ENCODE assay signal across 17 cellular contexts in the genomic region with DNA sequence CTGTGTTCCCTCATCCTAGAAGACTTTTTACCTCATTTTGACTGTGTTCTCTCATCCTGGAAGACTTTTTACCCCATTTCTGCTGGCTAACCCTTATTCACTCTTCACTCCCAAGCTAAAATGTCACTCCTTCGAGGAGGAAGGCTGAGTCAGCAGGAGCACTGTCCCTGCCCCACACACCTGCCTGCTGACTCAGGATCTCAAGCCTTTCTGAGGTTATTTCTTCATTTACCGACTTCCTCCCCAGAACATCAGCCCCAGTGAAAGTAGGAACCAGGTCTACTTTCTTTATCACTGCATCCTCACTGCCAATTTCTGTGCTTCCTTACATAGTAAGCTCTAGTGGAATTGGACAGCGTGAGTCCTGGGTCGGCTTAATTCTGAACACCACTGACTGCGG.
DNase-seq lines count a peak whose midpoint lies in the region; ATAC-seq, FAIRE-seq and TF ChIP-seq lines count a peak whose summit lies in the region.
"Had no signal": no experiment of that assay in that cellular context is flagged by ENCODE, and none has a peak within 500 bp of the region (broad histone marks: within the 10 kb centered on the region; RNA-seq: fewer than 3 reads in every experiment).

No MANE protein-coding gene starts in this region.

- H3K27me3 ChIP-seq in HepG2 (ENCODE audit: control insufficient read depth in 1 of 2, insufficient read depth in 2 of 2, low read length in 2 of 2) (no peaks in the 10 kb centered on the region; a peak in 1 of 5 replicates), right lobe of liver (no peaks in the 10 kb centered on the region), A673 (replicated peaks; ENCODE audit: insufficient read depth, low read depth, low read length, poor library complexity) (no peaks in the 10 kb centered on the region)

- no peak overlapping the region for H3K9ac ChIP-seq in HepG2 (ENCODE audit: insufficient read depth, low read depth, low read length)

- ATAC-seq in HepG2 (no peak), right lobe of liver (no peak), HG02970 (IDR thresholded peaks at IDR 0.05; ENCODE audit: low FRiP score, unreplicated experiment) (no peak), HG02571 (IDR thresholded peaks at IDR 0.05; ENCODE audit: unreplicated experiment) (no peak)

- DNase-seq in HepG2 (ENCODE audit: low spot score) (no peak), right lobe of liver (no peak), RPMI8226 (peak; percentile 48), medulla oblongata (ENCODE audit: extremely low spot score) (peak; percentile 32), D721Med (ENCODE audit: insufficient read length, low spot score) (no peak), A673 (ENCODE audit: low spot score) (no peak)
- DNase-seq: 8988T; ACHN; Caco-2; CD4-positive, alpha-beta T cell; DMS79 treated with DMSO at 0.1 percent for 48 hours; GF-D8; GOT3; H9 had no signal

- in situ Hi-C loops in HepG2 (cut with HindIII; ENCODE audit: extremely low pct_ligation_motif_present, low pct_unique_long_range_greater_than_20kb): no loop called here

- FAIRE-seq in HepG2 (lab: Jason Lieb, UNC) (no peak), D721Med (lab: Jason Lieb, UNC) (no peak)

- no peak overlapping the region for H3K27ac ChIP-seq in HepG2 (ENCODE audit: extremely low read length, insufficient read depth, low read length)
- H3K27ac ChIP-seq in right lobe of liver: no peak overlapping the region
- H3K27ac ChIP-seq in A673 (ENCODE audit: low read depth, low read length, poor library complexity, severe bottlenecking): no peak overlapping the region
- H3K27ac ChIP-seq: C4-2B had no signal

- WGBS in HepG2 (ENCODE audit: low lambda C conversion rate): 42% methylated on average over 5 of the region's 5 CpGs
- 52% methylated on average over 5 of the region's 5 CpGs for WGBS in right lobe of liver (ENCODE audit: insufficient coverage, low coverage, low lambda C conversion rate, missing lambda C conversion rate)

- TF ChIP-seq CTCF in HepG2 (CRISPR knock-in tag; IDR thresholded peaks at IDR 0.05) (no peak), right lobe of liver (IDR thresholded peaks at IDR 0.05) (no peak), D721Med (IDR thresholded peaks at IDR 0.05; ENCODE audit: insufficient read depth, missing control alignments) (no peak), A673 (conservative IDR thresholded peaks at IDR 0.05; ENCODE audit: low read depth, low read length) (no peak)

- H3K4me3 ChIP-seq in HepG2 (replicated peaks in 1 of 3; ENCODE audit: insufficient read depth in 1 of 3, low read depth in 2 of 3, low read length in 3 of 3) (no peak overlapping the region), right lobe of liver (no peak overlapping the region), A673 (ENCODE audit: low read depth, low read length, poor library complexity, severe bottlenecking) (no peak overlapping the region)

- no peak for TF ChIP-seq POLR2A in HepG2 (IDR thresholded peaks at IDR 0.05; ENCODE audit: insufficient read depth in 1 of 2, low read depth in 2 of 2, low read length in 2 of 2)
- TF ChIP-seq POLR2A in right lobe of liver (IDR thresholded peaks at IDR 0.05): no peak

- H3K4me1 ChIP-seq in HepG2 (ENCODE audit: insufficient read depth, low read length): no peaks in the 10 kb centered on the region
- H3K4me1 ChIP-seq in right lobe of liver: no peaks in the 10 kb centered on the region
- H3K4me1 ChIP-seq in A673 (ENCODE audit: insufficient read depth, low read length, poor library complexity, severe bottlenecking): peaks cover 8% of the 10 kb centered on the region
- H3K4me1 ChIP-seq: Caco-2 had no signal

- TF ChIP-seq EP300 in HepG2 (IDR thresholded peaks at IDR 0.05; ENCODE audit: low read depth in 2 of 2, low read length in 2 of 2): no peak
- no peak for TF ChIP-seq EP300 in HepG2 (CRISPR knock-in tag; IDR thresholded peaks at IDR 0.05; ENCODE audit: borderline replicate concordance)

- no peaks in the 10 kb centered on the region for H4K20me1 ChIP-seq in HepG2 (ENCODE audit: insufficient read depth, low read length)

- intact Hi-C loops in HepG2 (cut with micrococcal nuclease; ENCODE audit: unreplicated experiment) (no loop called here), right lobe of liver (cut with DNase I) (no loop called here), A673 (cut with micrococcal nuclease; ENCODE audit: unreplicated experiment) (no loop called here)

- H3K4me2 ChIP-seq in HepG2 (ENCODE audit: low read depth, low read length): no peak overlapping the region

- CTCF ChIA-PET in HepG2 (lab: Yijun Ruan, JAX; ENCODE audit: low intra/inter-chr PET ratio, low total read pairs): no interaction called here
- CTCF ChIA-PET in A673 (lab: Charles Lee): no interaction called here

- H2AFZ ChIP-seq in HepG2 (ENCODE audit: low read length): no peak overlapping the region

- H3K9me3 ChIP-seq in HepG2 (ENCODE audit: low read length) (no peaks in the 10 kb centered on the region), right lobe of liver (no peaks in the 10 kb centered on the region), A673 (ENCODE audit: low read depth, low read length, poor library complexity, severe bottlenecking) (no peaks in the 10 kb centered on the region)
- H3K9me3 ChIP-seq: Caco-2 had no signal

- TF ChIP-seq RAD21 in HepG2 (CRISPR knock-in tag; IDR thresholded peaks at IDR 0.05): no peak

- no peaks in the 10 kb centered on the region for H3K79me2 ChIP-seq in HepG2 (ENCODE audit: insufficient read depth, low read length)

- POLR2A ChIA-PET in HepG2 (lab: Yijun Ruan, JAX): no interaction called here
- POLR2A ChIA-PET in A673 (lab: Charles Lee; ENCODE audit: low non-redundant PET): interaction anchor here (0.8 kb wide), 1 partner anchor 11 kb away, joined by 3 read pairs; no protein-coding TSS in a partner anchor

- BruUV-seq in HepG2 (replicated peaks; lab: Mats Ljungman, UMichigan) (no TSS peak), A673 (replicated peaks; lab: Mats Ljungman, UMichigan) (no TSS peak)

- H3K36me3 ChIP-seq in HepG2 (replicated peaks in 1 of 2; ENCODE audit: control insufficient read depth in 1 of 2, insufficient read depth in 2 of 2, low read length in 2 of 2) (no peaks in the 10 kb centered on the region), right lobe of liver (no peaks in the 10 kb centered on the region), A673 (ENCODE audit: insufficient read depth, low read length, poor library complexity, severe bottlenecking) (no peaks in the 10 kb centered on the region)

TF ChIP-seq in HepG2, 621 proteins besides CTCF, POLR2A, EP300 and RAD21:
- TF ChIP-seq ZSCAN21 (CRISPR knock-in tag; IDR thresholded peaks at IDR 0.05; ENCODE audit: borderline replicate concordance) (no peak), MAFK (conservative IDR thresholded peaks at IDR 0.05 in 1 of 2, IDR thresholded peaks at IDR 0.05 in 1 of 2; ENCODE audit: low read length in 2 of 2) (peak; percentile 54 to 75), MAFF (IDR thresholded peaks at IDR 0.05; ENCODE audit: low read depth, low read length) (peak; percentile 67)

Comparison
In these comparisons a context has a peak if more than half of its experiments do, and no peak if none do; other contexts are left out.
1. DNase-seq: peak in RPMI8226 (single experiment) and medulla oblongata (single experiment); none in HepG2 (single experiment), right lobe of liver (0 of 3), D721Med (single experiment) and A673 (single experiment).